ENCODE assay signal across 25 cellular contexts in genomic region chr21:45901061-45901690, GRCh38.
"Had no signal": no experiment of that assay in that cellular context is flagged by ENCODE, and none has a peak within 500 bp of the region (broad histone marks: within the 10 kb centered on the region; RNA-seq: fewer than 3 reads in every experiment).

No MANE protein-coding gene starts in this region.

- ATAC-seq: activated T-cell treated with anti-CD3 and anti-CD28 coated beads, Interleukin-2, amount 50 U/mL, for 72 hours; foreskin keratinocyte; heart right ventricle; upper lobe of right lung had no signal

- H3K27ac Mint-ChIP-seq: activated B cell treated with CpG ODN at 0.5 μM for 24 hours; activated naive CD4-positive, alpha-beta T cell treated with anti-CD3 and anti-CD28 coated beads for 36 hours; activated T-cell treated with anti-CD3 and anti-CD28 coated beads, Interleukin-2, amount 50 U/mL, for 72 hours; dendritic cell treated with granulocyte-macrophage colony-stimulating factor and Interleukin-4, amounts not matched to agents 40 ng/mL and 50 ng/mL, for 4 days; endodermal cell; naive B cell; neural progenitor cell; T-helper 2 cell treated with Interferon-gamma antibody and Interleukin-4, amounts not matched to agents 5 μg/mL and 100 μg/mL, for 36 hours had no signal

- DNase-seq: activated B cell treated with CpG ODN at 0.5 μM for 24 hours; activated CD4-positive, alpha-beta T cell treated with anti-CD3 and anti-CD28 coated beads, Interleukin-2, amount 50 U/mL, for 1 hour; activated naive CD4-positive, alpha-beta T cell treated with anti-CD3 and anti-CD28 coated beads for 36 hours; activated T-cell treated with anti-CD3 and anti-CD28 coated beads for 4 hours; activated T-cell treated with anti-CD3 and anti-CD28 coated beads, Interleukin-2, amount 50 U/mL, for 72 hours; amniotic stem cell; central memory CD4-positive, alpha-beta T cell; endodermal cell; foreskin keratinocyte; heart right ventricle; kidney glomerular epithelial cell; left ventricle myocardium inferior; naive B cell; sigmoid colon; small intestine; stimulated activated CD4-positive, alpha-beta T cell treated with anti-CD3 and anti-CD28 coated beads, Interleukin-1b, Interleukin-23, amount 100 ng/mL, for 48 hours; stimulated activated naive CD4-positive, alpha-beta T cell; tibial artery; upper lobe of right lung had no signal

- H3K4me2 ChIP-seq: neural progenitor cell had no signal

- H3K36me3 ChIP-seq: breast epithelium, esophagus muscularis mucosa, heart right ventricle, left ventricle myocardium inferior, neural progenitor cell, tibial artery, upper lobe of right lung had no signal

- H3K4me3 Mint-ChIP-seq: activated B cell treated with CpG ODN at 0.5 μM for 24 hours; activated naive CD4-positive, alpha-beta T cell treated with anti-CD3 and anti-CD28 coated beads for 36 hours; activated T-cell treated with anti-CD3 and anti-CD28 coated beads, Interleukin-2, amount 50 U/mL, for 72 hours; dendritic cell treated with granulocyte-macrophage colony-stimulating factor and Interleukin-4, amounts not matched to agents 40 ng/mL and 50 ng/mL, for 4 days; endodermal cell; neural progenitor cell; T-helper 2 cell treated with Interferon-gamma antibody and Interleukin-4, amounts not matched to agents 5 μg/mL and 100 μg/mL, for 36 hours had no signal

- H2AFZ ChIP-seq: neural progenitor cell had no signal

- FAIRE-seq: small intestine had no signal

- H3K36me3 Mint-ChIP-seq: naive B cell, neural progenitor cell had no signal

- H3K9me3 Mint-ChIP-seq: activated B cell treated with CpG ODN at 0.5 μM for 24 hours; activated naive CD4-positive, alpha-beta T cell treated with anti-CD3 and anti-CD28 coated beads for 36 hours; activated T-cell treated with anti-CD3 and anti-CD28 coated beads, Interleukin-2, amount 50 U/mL, for 72 hours; dendritic cell treated with granulocyte-macrophage colony-stimulating factor and Interleukin-4, amounts not matched to agents 40 ng/mL and 50 ng/mL, for 4 days; endodermal cell; naive B cell; neural progenitor cell; T-helper 2 cell treated with Interferon-gamma antibody and Interleukin-4, amounts not matched to agents 5 μg/mL and 100 μg/mL, for 36 hours had no signal

- H3K9ac ChIP-seq: neural progenitor cell had no signal

- H3K27me3 ChIP-seq: esophagus muscularis mucosa, heart right ventricle, neural progenitor cell, sigmoid colon, suprapubic skin, upper lobe of right lung had no signal

- H3K9me3 ChIP-seq: breast epithelium, esophagus muscularis mucosa, heart right ventricle, left ventricle myocardium inferior, sigmoid colon, suprapubic skin, tibial artery, upper lobe of right lung had no signal

- H3K4me1 ChIP-seq: breast epithelium, esophagus muscularis mucosa, foreskin keratinocyte, heart right ventricle, left ventricle myocardium inferior, neural progenitor cell, sigmoid colon, suprapubic skin, tibial artery, upper lobe of right lung had no signal

- H3K27ac ChIP-seq: breast epithelium, esophagus muscularis mucosa, foreskin keratinocyte, heart right ventricle, left ventricle myocardium inferior, neural progenitor cell, sigmoid colon, suprapubic skin, tibial artery, upper lobe of right lung had no signal

- H3K27me3 Mint-ChIP-seq: activated B cell treated with CpG ODN at 0.5 μM for 24 hours; dendritic cell treated with granulocyte-macrophage colony-stimulating factor and Interleukin-4, amounts not matched to agents 40 ng/mL and 50 ng/mL, for 4 days; naive B cell had no signal

- H3K4me1 Mint-ChIP-seq: activated B cell treated with CpG ODN at 0.5 μM for 24 hours, endodermal cell, naive B cell had no signal

- H3K4me3 ChIP-seq: breast epithelium, esophagus muscularis mucosa, heart right ventricle, left ventricle myocardium inferior, neural progenitor cell, sigmoid colon, suprapubic skin, tibial artery, upper lobe of right lung had no signal
